In the genomic region with DNA sequence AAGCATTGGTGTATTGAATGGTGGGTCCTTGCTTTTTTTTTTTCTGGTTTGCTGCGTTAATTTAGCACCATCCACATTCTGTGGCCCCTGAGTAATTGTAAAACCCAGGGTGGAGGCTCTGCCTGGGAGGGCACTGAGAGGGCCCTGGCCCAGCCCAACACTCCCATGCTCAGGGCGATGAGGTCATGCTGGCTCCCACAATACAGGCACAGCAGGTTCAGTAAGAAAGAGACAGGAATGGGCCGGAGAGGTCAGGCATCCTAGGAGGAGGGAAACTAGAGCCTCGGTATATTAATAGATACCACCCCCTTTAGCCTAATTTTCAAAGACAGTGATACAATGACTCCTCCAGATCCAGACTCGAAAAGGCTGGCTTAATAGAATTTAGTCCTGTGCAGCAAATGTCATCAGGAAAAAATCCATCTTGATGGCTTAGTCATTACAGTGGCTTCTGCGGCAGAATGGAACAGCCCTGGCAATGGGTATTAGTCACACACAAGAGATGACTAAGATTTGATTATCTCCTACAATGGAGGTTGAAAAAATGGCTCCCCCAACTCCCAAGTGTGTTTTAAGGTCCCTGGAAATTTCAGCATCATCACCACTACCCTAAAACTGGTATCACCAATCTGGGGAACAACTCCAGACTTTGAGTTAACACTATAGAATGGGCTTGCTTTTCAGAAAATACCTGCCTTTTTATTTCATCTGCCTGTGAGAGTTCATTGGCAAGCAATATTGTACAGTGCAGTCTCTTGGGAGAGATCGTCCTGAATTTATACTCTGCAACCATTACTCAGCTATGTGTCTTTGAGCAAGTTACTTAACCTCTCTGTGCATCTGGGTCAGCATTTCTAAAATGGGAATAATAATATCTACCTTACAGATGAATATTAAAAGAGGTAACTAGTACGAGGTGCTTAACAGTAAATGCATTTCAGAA, we compare ENCODE assay signal across 9 cellular contexts. TPM values are rescaled to one million over a fixed set of nuclear protein-coding genes. Genes with fewer than 3 reads are reported as not detected.
DNase-seq lines count a peak whose midpoint lies in the region; ATAC-seq, FAIRE-seq and TF ChIP-seq lines count a peak whose summit lies in the region.
"Had no signal": no experiment of that assay in that cellular context is flagged by ENCODE, and none has a peak within 500 bp of the region (broad histone marks: within the 10 kb centered on the region; RNA-seq: fewer than 3 reads in every experiment).

No MANE protein-coding gene starts in this region.

- peak; percentile 74 for DNase-seq in NCI-H2227 treated with DMSO at 0.1 percent for 48 hours (lab: John Stamatoyannopoulos, UW)
- no peak for DNase-seq in GM12878 (ENCODE audit: low read depth, low spot score)
- DNase-seq in kidney tubule cell (ENCODE audit: low spot score) = peak; percentile 99
- DNase-seq in suprapubic skin (ENCODE audit: low spot score in 2 of 2) = no peak

- no peaks in the 10 kb centered on the region for H4K20me1 ChIP-seq in GM12878 (ENCODE audit: control insufficient read depth, insufficient read depth)

- H3K36me3 ChIP-seq in GM12878 (ENCODE audit: control insufficient read depth in 2 of 2, insufficient read depth in 2 of 2, low read length in 1 of 2) (no peaks in the 10 kb centered on the region), suprapubic skin (no peaks in the 10 kb centered on the region)
- H3K36me3 ChIP-seq: neutrophil had no signal

- TF ChIP-seq EP300 in GM12878 (IDR thresholded peaks at IDR 0.05; ENCODE audit: borderline replicate concordance in 1 of 2, control insufficient read depth in 1 of 2, low read depth in 2 of 2, low read length in 2 of 2) (no peak; a peak in 1 of 4 replicates), suprapubic skin (IDR thresholded peaks at IDR 0.05) (no peak)

- no TSS peak for BruUV-seq in GM12878 (replicated peaks; lab: Mats Ljungman, UMichigan)

- H3K4me3 ChIP-seq in GM12878 (no peak overlapping the region), suprapubic skin (no peak overlapping the region)
- H3K4me3 ChIP-seq: SK-N-MC had no signal

- ATAC-seq in GM21529 (IDR thresholded peaks at IDR 0.05; ENCODE audit: unreplicated experiment) = peak; percentile 82
- ATAC-seq in GM12878 = peak; percentile 78
- no peak for ATAC-seq in GM18909 (IDR thresholded peaks at IDR 0.05; ENCODE audit: poor library complexity, unreplicated experiment)
- no peak for ATAC-seq in GM18907 (IDR thresholded peaks at IDR 0.05; ENCODE audit: unreplicated experiment)

- CTCF ChIA-PET in GM12878 (lab: Yijun Ruan, JAX) = interaction anchor here (1.4 kb wide), 1 partner anchor 310 kb away, joined by 3 read pairs; no protein-coding TSS in a partner anchor

- H3K27me3 ChIP-seq in GM12878 (replicated peaks in 1 of 2; ENCODE audit: control insufficient read depth in 2 of 2, insufficient read depth in 2 of 2, low read length in 1 of 2) = no peaks in the 10 kb centered on the region
- no peaks in the 10 kb centered on the region for H3K27me3 ChIP-seq in suprapubic skin
- H3K27me3 ChIP-seq: neutrophil had no signal

- no peak overlapping the region for H3K9ac ChIP-seq in GM12878 (ENCODE audit: control insufficient read depth, insufficient read depth, low read length)

- H3K27ac ChIP-seq in GM12878 (ENCODE audit: control insufficient read depth, insufficient read depth) (no peak overlapping the region), suprapubic skin (peak overlapping the region; percentile 81)
- H3K27ac ChIP-seq: neutrophil, SK-N-MC had no signal

- TF ChIP-seq CTCF in GM12878 (IDR thresholded peaks at IDR 0.05 in 2 of 3, conservative IDR thresholded peaks at IDR 0.05 in 1 of 3; ENCODE audit: control insufficient read depth in 2 of 3, extremely low read depth in 1 of 3, insufficient read depth in 1 of 3, low read depth in 3 of 3, low read length in 3 of 3) (no peak), suprapubic skin (IDR thresholded peaks at IDR 0.05) (no peak)

- H3K4me1 ChIP-seq in GM12878 (ENCODE audit: control insufficient read depth, insufficient read depth, low read length) (peaks cover 4% of the 10 kb centered on the region; the same call in 1 of the 2 replicates), suprapubic skin (peaks cover 39% of the 10 kb centered on the region)

- TF ChIP-seq POLR2A in GM12878 (IDR thresholded peaks at IDR 0.05; ENCODE audit: low read depth, low read length) (no peak), suprapubic skin (IDR thresholded peaks at IDR 0.05) (no peak)

- no peaks in the 10 kb centered on the region for H3K79me2 ChIP-seq in GM12878 (ENCODE audit: control insufficient read depth, insufficient read depth, low read length)

- FAIRE-seq in GM12878 (lab: Jason Lieb, UNC) = no peak

- H3K4me2 ChIP-seq in GM12878 (ENCODE audit: control insufficient read depth, insufficient read depth) = no peak overlapping the region

- TF ChIP-seq RAD21 in GM12878 (IDR thresholded peaks at IDR 0.05; ENCODE audit: insufficient read depth, low read depth, low read length) = no peak

- POLR2A ChIA-PET in GM12878 (lab: Charles Lee) = interaction anchor here (0.6 to 1.5 kb wide), 3 partner anchors 8 to 45 kb away, joined by 3 to 11 read pairs (median 7); no protein-coding TSS in a partner anchor

- SMC1A ChIA-PET in GM12878 (lab: Charles Lee; ENCODE audit: uncharacterized antibody, unreplicated experiment) = interaction anchor here (1.0 to 2.0 kb wide), 5 partner anchors 10 to 36 kb away, joined by 3 to 7 read pairs (median 4); no protein-coding TSS in a partner anchor

- WGBS in GM12878 (ENCODE audit: insufficient coverage, insufficient replicate concordance, low lambda C conversion rate, missing lambda C conversion rate) = 1% methylated on average over 8 of the region's 8 CpGs
- 33% methylated on average over 8 of the region's 8 CpGs for WGBS in suprapubic skin

- in situ Hi-C loops in GM12878 (cut with MboI) = no loop called here

- RAD21 ChIA-PET in GM12878 (lab: Charles Lee; ENCODE audit: unreplicated experiment) = interaction anchor here (1.2 to 1.8 kb wide), 2 partner anchors 29 to 45 kb away, joined by 3 to 4 read pairs; partner anchors contain the start of gene LYST

- H2AFZ ChIP-seq in GM12878 (ENCODE audit: control insufficient read depth, low read depth, low read length) = no peak overlapping the region

- intact Hi-C loops in GM12878 (cut with micrococcal nuclease; ENCODE audit: unreplicated experiment) = loop anchor here (5.0 kb wide), 1 partner anchor 42 kb away; no protein-coding TSS in a partner anchor

- H3K9me3 ChIP-seq in GM12878 (replicated peaks; ENCODE audit: control insufficient read depth, insufficient read depth, low read length) = no peaks in the 10 kb centered on the region
- H3K9me3 ChIP-seq in suprapubic skin = no peaks in the 10 kb centered on the region
- H3K9me3 ChIP-seq: neutrophil had no signal

TF ChIP-seq in GM12878, 131 proteins besides CTCF, POLR2A, EP300 and RAD21 (continues in another document):
- TF ChIP-seq SRF (IDR thresholded peaks at IDR 0.05; ENCODE audit: low read depth in 2 of 2, low read length in 2 of 2) (0 out of 4 replicates have a peak, but pooled peaks of 1 of the 2 experiments have one; percentile 47), CHD2 (IDR thresholded peaks at IDR 0.05; ENCODE audit: borderline replicate concordance, low read depth, low read length) (no peak), RUNX3 (IDR thresholded peaks at IDR 0.05; ENCODE audit: low read length) (peak; percentile 77), MXI1 (IDR thresholded peaks at IDR 0.05; ENCODE audit: low read depth, low read length) (no peak), HDGF (IDR thresholded peaks at IDR 0.05) (no peak), GATAD2B (conservative IDR thresholded peaks at IDR 0.05; ENCODE audit: low read depth) (no peak)

RNA-seq across cellular contexts. Expression of gene LYST, which starts 43.9 kb away (rescaled TPM):
- 162 and 169 TPM in 2 replicates for total RNA-seq in GM12878 (2013; cell fraction: nucleolus; rRNA removed)
- total RNA-seq in GM12878 (2014; rRNA removed) = 8.8 and 9.7 TPM in 2 replicates
- total RNA-seq in GM12878 (2014; rRNA removed; fragmentation: Illumina TruSeq; extraction: Trizol) = 6.5 and 7.9 TPM in 2 replicates
- 6.5 and 9.7 TPM in 2 replicates for total RNA-seq in GM12878 (2021)
- polyA plus RNA-seq in GM12878 (2011; ENCODE audit: low read depth) = 2.3 TPM
- 28.1 and 34.2 TPM in 2 replicates for polyA plus RNA-seq in GM12878 (2011; rRNA removed)
- polyA plus RNA-seq in GM12878 (2011; cell fraction: cytosol; rRNA removed) = 14.0 and 15.9 TPM in 2 replicates
- 30.5 and 30.7 TPM in 2 replicates for polyA plus RNA-seq in GM12878 (2011; cell fraction: nucleus; rRNA removed)
- 4.2 and 4.3 TPM in 2 replicates for polyA plus RNA-seq in GM12878 (2012)
- polyA plus RNA-seq in GM12878 (2014; fragmentation: Illumina TruSeq; extraction: Trizol) = 6.1 and 12.4 TPM in 2 replicates
- polyA plus RNA-seq in GM12878 (2014; fragmentation: Nextera tagmentation; extraction: Ambion mirVana) = 1 to 10 TPM; 3.7 to 5.2 TPM
- polyA plus RNA-seq in GM12878 (2014; rRNA removed) = 4.1 and 4.8 TPM in 2 replicates
- 1 to 10 TPM; 3.3 to 3.9 TPM for polyA plus RNA-seq in GM12878 (2016; fragmentation: Nextera tagmentation; extraction: Ambion mirVana)
- polyA minus RNA-seq in GM12878 (2011; rRNA and poly(A)+ RNA removed) = 91.2 and 123 TPM in 2 replicates
- polyA minus RNA-seq in GM12878 (2011; cell fraction: cytosol; rRNA and poly(A)+ RNA removed) = 13.1 and 15.3 TPM in 2 replicates
- polyA minus RNA-seq in GM12878 (2011; cell fraction: nucleus; rRNA and poly(A)+ RNA removed) = 94.7 and 122 TPM in 2 replicates
- 100 to 1,000 TPM in 1 of 4 donors, 10 to 100 TPM in 3; 40.1 to 118 (median 68.8) TPM for total RNA-seq in suprapubic skin

Comparison
In these comparisons a context has a peak if more than half of its experiments do, and no peak if none do; other contexts are left out.
1. ATAC-seq: peak in GM21529 (single experiment) and GM12878 (single experiment); none in GM18909 (single experiment) and GM18907 (single experiment).
2. DNase-seq: peak in NCI-H2227 treated with DMSO at 0.1 percent for 48 hours (single experiment) and kidney tubule cell (single experiment); none in GM12878 (single experiment) and suprapubic skin (0 of 2).